ENCODE assay signal across 1 cellular context in genomic region chr1:205353612-205354011, GRCh38.
TF ChIP-seq lines count a peak whose summit lies in the region.

No MANE protein-coding gene starts in this region.

TF ChIP-seq in WTC11, 78 proteins besides CTCF, POLR2A, EP300 and RAD21 (continued from another document):
- TF ChIP-seq ATF2 (CRISPR knock-in tag; IDR thresholded peaks at IDR 0.05; ENCODE audit: borderline replicate concordance, low read depth), result no peak
